ENCODE assay signal across 18 cellular contexts in the genomic region with DNA sequence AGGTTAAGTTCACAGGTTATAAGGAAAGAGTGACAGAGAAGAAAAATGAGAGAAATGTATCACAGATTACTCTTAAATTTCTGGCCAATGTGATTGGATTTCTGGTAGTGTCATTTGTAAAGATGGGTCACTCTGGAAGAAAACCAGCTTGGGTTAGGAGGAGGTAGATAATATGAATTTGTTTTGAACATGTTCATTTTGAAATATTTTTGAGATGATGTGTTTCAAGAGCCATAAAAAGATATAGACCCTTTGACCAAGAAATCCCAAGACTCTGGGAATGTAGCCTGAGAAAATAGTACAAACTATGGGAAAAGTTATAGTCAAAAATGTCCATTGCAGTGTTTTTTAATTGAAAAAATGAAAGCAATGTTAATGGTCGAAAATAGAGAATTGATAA.
"Had no signal": no experiment of that assay in that cellular context is flagged by ENCODE, and none has a peak within 500 bp of the region (broad histone marks: within the 10 kb centered on the region; RNA-seq: fewer than 3 reads in every experiment).

No MANE protein-coding gene starts in this region.

- H3K4me3 ChIP-seq: breast epithelium, prostate gland, right atrium auricular region, suprapubic skin, vagina had no signal

- H3K27ac ChIP-seq: breast epithelium, prostate gland, right atrium auricular region, suprapubic skin, vagina had no signal

- H3K36me3 ChIP-seq: prostate gland, right atrium auricular region, vagina had no signal

- H3K9me3 ChIP-seq: breast epithelium, prostate gland, suprapubic skin, vagina had no signal

- H3K4me1 ChIP-seq: breast epithelium, prostate gland, right atrium auricular region, vagina had no signal

- H3K27me3 ChIP-seq: breast epithelium, right atrium auricular region, suprapubic skin, vagina had no signal

- DNase-seq: activated CD4-positive, alpha-beta T cell treated with anti-CD3 and anti-CD28 coated beads, Interleukin-2, amount 10 ng/mL, durations not matched to agents 24 days and 14 days; activated CD4-positive, CD25-positive, alpha-beta regulatory T cell; activated CD8-positive, alpha-beta T cell treated with anti-CD3 and anti-CD28 coated beads for 36 hours; activated naive CD4-positive, alpha-beta T cell treated with Interleukin-2 at 50 U/mL for 16 hours; activated naive CD8-positive, alpha-beta T cell treated with anti-CD3 and anti-CD28 coated beads, Interleukin-2, amount 10 ng/mL, durations not matched to agents 7 days and 5 days; activated T-cell treated with anti-CD3 and anti-CD28 coated beads, Interleukin-2, amount 50 U/mL, for 1 hour; anterior cingulate cortex; effector memory CD4-positive, alpha-beta T cell; head of caudate nucleus; left ventricle myocardium superior; stimulated activated CD4-positive, alpha-beta T cell treated with anti-CD3 and anti-CD28 coated beads, Interleukin-2, amount 100 ng/mL, for 24 hours; trophoblast cell had no signal

- ATAC-seq: activated CD8-positive, alpha-beta T cell treated with anti-CD3 and anti-CD28 coated beads for 36 hours; activated T-helper 17 cell treated with anti-CD3 and anti-CD28 coated beads, Interleukin-2, amount 50 U/mL, for 72 hours; left ventricle myocardium superior had no signal
